ENCODE assay signal across 1 cellular context in genomic region chr17:30477083-30477757, GRCh38.
TF ChIP-seq lines count a peak whose summit lies in the region.

Gene GOSR1, plus strand, starts transcription at chr17:30477408. Its CDS starts 26 bp downstream, at chr17:30477434.

TF ChIP-seq in HepG2, 621 proteins besides CTCF, POLR2A, EP300 and RAD21 (continued from another document and continues in another):
- TF ChIP-seq, protein P1, sequence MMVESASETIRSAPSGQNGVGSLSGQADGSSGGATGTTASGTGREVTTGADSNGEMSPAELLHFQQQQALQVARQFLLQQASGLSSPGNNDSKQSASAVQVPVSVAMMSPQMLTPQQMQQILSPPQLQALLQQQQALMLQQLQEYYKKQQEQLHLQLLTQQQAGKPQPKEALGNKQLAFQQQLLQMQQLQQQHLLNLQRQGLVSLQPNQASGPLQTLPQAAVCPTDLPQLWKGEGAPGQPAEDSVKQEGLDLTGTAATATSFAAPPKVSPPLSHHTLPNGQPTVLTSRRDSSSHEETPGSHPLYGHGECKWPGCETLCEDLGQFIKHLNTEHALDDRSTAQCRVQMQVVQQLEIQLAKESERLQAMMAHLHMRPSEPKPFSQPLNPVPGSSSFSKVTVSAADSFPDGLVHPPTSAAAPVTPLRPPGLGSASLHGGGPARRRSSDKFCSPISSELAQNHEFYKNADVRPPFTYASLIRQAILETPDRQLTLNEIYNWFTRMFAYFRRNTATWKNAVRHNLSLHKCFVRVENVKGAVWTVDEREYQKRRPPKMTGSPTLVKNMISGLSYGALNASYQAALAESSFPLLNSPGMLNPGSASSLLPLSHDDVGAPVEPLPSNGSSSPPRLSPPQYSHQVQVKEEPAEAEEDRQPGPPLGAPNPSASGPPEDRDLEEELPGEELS (CRISPR knock-in tag; IDR thresholded peaks at IDR 0.05): peak; percentile 60
- TF ChIP-seq SKIL (CRISPR knock-in tag; IDR thresholded peaks at IDR 0.05; ENCODE audit: borderline replicate concordance) (peak; percentile 61; the same call in 1 of the 2 replicates), ATM (IDR thresholded peaks at IDR 0.05; ENCODE audit: borderline replicate concordance) (no peak), ZBTB2 (CRISPR knock-in tag; IDR thresholded peaks at IDR 0.05; ENCODE audit: low read depth) (peak; percentile 62; the same call in 1 of the 2 replicates), ZNF598 (CRISPR knock-in tag; IDR thresholded peaks at IDR 0.05; ENCODE audit: borderline replicate concordance) (peak; percentile 92; the same call in 1 of the 2 replicates), BRD4 (CRISPR knock-in tag; IDR thresholded peaks at IDR 0.05) (peak; percentile 100), ZNF274 (CRISPR knock-in tag; IDR thresholded peaks at IDR 0.05) (peak; percentile 88; the same call in 1 of the 2 replicates), ZNF460 (CRISPR knock-in tag; IDR thresholded peaks at IDR 0.05; ENCODE audit: borderline replicate concordance) (peak; percentile 27; the same call in 1 of the 2 replicates), NR2F2 (IDR thresholded peaks at IDR 0.05; ENCODE audit: borderline replicate concordance, low read depth) (no peak), KDM2A (CRISPR knock-in tag; IDR thresholded peaks at IDR 0.05; ENCODE audit: borderline replicate concordance, low read depth) (peak; percentile 96), MTF2 (CRISPR knock-in tag; IDR thresholded peaks at IDR 0.05; ENCODE audit: borderline replicate concordance) (no peak), FLYWCH1 (CRISPR knock-in tag; IDR thresholded peaks at IDR 0.05) (no peak), CBFB (CRISPR knock-in tag; IDR thresholded peaks at IDR 0.05) (peak; percentile 77), MAX (IDR thresholded peaks at IDR 0.05) (peak; percentile 77; the same call in 1 of the 2 replicates), PAWR (CRISPR knock-in tag; IDR thresholded peaks at IDR 0.05; ENCODE audit: borderline replicate concordance) (no peak), ZBTB4 (CRISPR knock-in tag; IDR thresholded peaks at IDR 0.05; ENCODE audit: borderline replicate concordance) (peak; percentile 72; the same call in 1 of the 2 replicates), EEA1 (CRISPR knock-in tag; IDR thresholded peaks at IDR 0.05; ENCODE audit: borderline replicate concordance) (no peak), ZNF780A (CRISPR knock-in tag; IDR thresholded peaks at IDR 0.05) (peak; percentile 93), ZNF17 (CRISPR knock-in tag; IDR thresholded peaks at IDR 0.05) (no peak), ZNF513 (CRISPR knock-in tag; conservative IDR thresholded peaks at IDR 0.05) (no peak), FOXO4 (CRISPR knock-in tag; conservative IDR thresholded peaks at IDR 0.05) (no peak), POLR2AphosphoS5 (IDR thresholded peaks at IDR 0.05; ENCODE audit: low read depth, low read length) (peak; percentile 97), BORCS8-MEF2B (CRISPR knock-in tag; IDR thresholded peaks at IDR 0.05) (peak; percentile 93), DDIT3 (CRISPR knock-in tag; IDR thresholded peaks at IDR 0.05) (no peak), ZBTB42 (CRISPR knock-in tag; IDR thresholded peaks at IDR 0.05) (no peak), NFYC (CRISPR knock-in tag; IDR thresholded peaks at IDR 0.05) (peak; percentile 51; the same call in 1 of the 2 replicates), MEIS1 (CRISPR knock-in tag; IDR thresholded peaks at IDR 0.05; ENCODE audit: borderline replicate concordance) (no peak; the same call in 1 of the 2 replicates), NR1H2 (CRISPR knock-in tag; IDR thresholded peaks at IDR 0.05; ENCODE audit: borderline replicate concordance, low read depth) (no peak), PHF21A (CRISPR knock-in tag; IDR thresholded peaks at IDR 0.05) (peak; percentile 74), TGIF2 (CRISPR knock-in tag; IDR thresholded peaks at IDR 0.05) (peak; percentile 87), ZNF577 (CRISPR knock-in tag; IDR thresholded peaks at IDR 0.05; ENCODE audit: borderline replicate concordance, low read depth) (no peak), NPAS2 (CRISPR knock-in tag; IDR thresholded peaks at IDR 0.05; ENCODE audit: borderline replicate concordance) (no peak), ATAD3A (CRISPR knock-in tag; IDR thresholded peaks at IDR 0.05) (no peak), TBL1XR1 (IDR thresholded peaks at IDR 0.05; ENCODE audit: borderline replicate concordance, low read length, partially characterized antibody) (no peak), GMEB1 (CRISPR knock-in tag; IDR thresholded peaks at IDR 0.05; ENCODE audit: borderline replicate concordance) (peak; percentile 83; the same call in 1 of the 2 replicates), KDM6A (CRISPR knock-in tag; IDR thresholded peaks at IDR 0.05; ENCODE audit: low read depth) (no peak), ZNF337 (CRISPR knock-in tag; IDR thresholded peaks at IDR 0.05; ENCODE audit: borderline replicate concordance, low read depth) (peak; percentile 94; the same call in 1 of the 2 replicates), ZNF564 (CRISPR knock-in tag; IDR thresholded peaks at IDR 0.05) (no peak), NFRKB (IDR thresholded peaks at IDR 0.05) (peak; percentile 78), ZNF510 (CRISPR knock-in tag; IDR thresholded peaks at IDR 0.05; ENCODE audit: low read depth) (no peak), ZFYVE20 (CRISPR knock-in tag; IDR thresholded peaks at IDR 0.05; ENCODE audit: borderline replicate concordance, low read depth) (0 out of 2 replicates have a peak, but pooled peaks have one; percentile 60), ZKSCAN8 (CRISPR knock-in tag; IDR thresholded peaks at IDR 0.05; ENCODE audit: borderline replicate concordance) (peak; percentile 73; the same call in 1 of the 2 replicates), MED1 (CRISPR knock-in tag; IDR thresholded peaks at IDR 0.05) (peak; percentile 85), ZSCAN31 (CRISPR knock-in tag; IDR thresholded peaks at IDR 0.05; ENCODE audit: low read depth) (peak; percentile 87), NFYB (CRISPR knock-in tag; IDR thresholded peaks at IDR 0.05) (peak; percentile 50)
- TF ChIP-seq, protein P2, sequence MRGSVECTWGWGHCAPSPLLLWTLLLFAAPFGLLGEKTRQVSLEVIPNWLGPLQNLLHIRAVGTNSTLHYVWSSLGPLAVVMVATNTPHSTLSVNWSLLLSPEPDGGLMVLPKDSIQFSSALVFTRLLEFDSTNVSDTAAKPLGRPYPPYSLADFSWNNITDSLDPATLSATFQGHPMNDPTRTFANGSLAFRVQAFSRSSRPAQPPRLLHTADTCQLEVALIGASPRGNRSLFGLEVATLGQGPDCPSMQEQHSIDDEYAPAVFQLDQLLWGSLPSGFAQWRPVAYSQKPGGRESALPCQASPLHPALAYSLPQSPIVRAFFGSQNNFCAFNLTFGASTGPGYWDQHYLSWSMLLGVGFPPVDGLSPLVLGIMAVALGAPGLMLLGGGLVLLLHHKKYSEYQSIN (CRISPR knock-in tag; IDR thresholded peaks at IDR 0.05; ENCODE audit: borderline replicate concordance): no peak; the same call in 1 of the 2 replicates
- TF ChIP-seq, protein P3, sequence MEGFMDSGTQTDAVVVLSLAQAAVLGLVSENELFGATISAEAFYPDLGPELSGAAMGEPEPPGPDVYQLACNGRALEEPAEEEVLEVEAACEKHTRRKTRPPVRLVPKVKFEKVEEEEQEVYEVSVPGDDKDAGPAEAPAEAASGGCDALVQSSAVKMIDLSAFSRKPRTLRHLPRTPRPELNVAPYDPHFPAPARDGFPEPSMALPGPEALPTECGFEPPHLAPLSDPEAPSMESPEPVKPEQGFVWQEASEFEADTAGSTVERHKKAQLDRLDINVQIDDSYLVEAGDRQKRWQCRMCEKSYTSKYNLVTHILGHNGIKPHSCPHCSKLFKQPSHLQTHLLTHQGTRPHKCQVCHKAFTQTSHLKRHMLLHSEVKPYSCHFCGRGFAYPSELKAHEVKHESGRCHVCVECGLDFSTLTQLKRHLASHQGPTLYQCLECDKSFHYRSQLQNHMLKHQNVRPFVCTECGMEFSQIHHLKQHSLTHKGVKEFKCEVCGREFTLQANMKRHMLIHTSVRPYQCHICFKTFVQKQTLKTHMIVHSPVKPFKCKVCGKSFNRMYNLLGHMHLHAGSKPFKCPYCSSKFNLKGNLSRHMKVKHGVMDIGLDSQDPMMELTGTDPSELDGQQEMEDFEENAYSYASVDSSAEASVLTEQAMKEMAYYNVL (CRISPR knock-in tag; IDR thresholded peaks at IDR 0.05; ENCODE audit: borderline replicate concordance): peak; percentile 70; the same call in 1 of the 2 replicates
